8 cellular contexts compared by ENCODE assay signal in the genomic region with DNA sequence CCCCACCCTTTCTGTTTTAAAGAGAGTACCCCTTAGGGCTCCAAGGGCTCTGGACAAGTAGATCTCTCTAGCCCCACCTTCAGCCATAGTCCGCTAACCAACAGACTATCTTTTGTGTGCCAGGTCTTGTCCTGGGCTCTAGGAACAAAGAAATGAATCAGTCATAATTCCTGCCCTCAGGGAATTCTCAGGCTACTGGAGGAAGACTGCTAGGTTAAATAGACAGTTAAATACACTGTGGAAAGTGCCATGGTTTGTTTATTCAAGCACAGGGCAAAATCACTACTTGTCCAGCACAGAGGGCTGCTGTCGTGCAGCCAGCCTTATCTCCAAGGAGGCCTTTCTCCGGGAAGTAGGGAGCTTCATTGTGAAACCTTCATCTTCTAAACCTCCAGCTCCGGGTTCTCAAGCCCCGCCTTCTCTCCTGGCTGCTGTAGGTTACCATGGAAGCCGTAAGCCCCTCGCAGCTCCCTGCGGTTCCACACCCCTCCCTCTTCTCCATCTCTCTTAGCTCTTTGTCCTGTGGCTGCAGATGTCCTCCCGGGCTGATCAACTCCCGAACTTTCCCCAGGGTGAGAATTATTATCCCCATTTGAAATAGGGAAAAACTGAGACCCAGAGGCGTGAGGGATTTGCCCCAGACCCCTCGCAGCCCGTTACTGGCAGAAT. TPM values are rescaled to one million over a fixed set of nuclear protein-coding genes. Genes with fewer than 3 reads are reported as not detected.
DNase-seq lines count a peak whose midpoint lies in the region; FAIRE-seq and TF ChIP-seq lines count a peak whose summit lies in the region.

No MANE protein-coding gene starts in this region.

- H3K36me3 Mint-ChIP-seq in Calu3 (ENCODE audit: insufficient read depth, unreplicated experiment) (no peaks in the 10 kb centered on the region), mesothelial cell of epicardium (no peaks in the 10 kb centered on the region)

- no peaks in the 10 kb centered on the region for H3K27me3 Mint-ChIP-seq in Calu3 (ENCODE audit: unreplicated experiment)
- H3K27me3 Mint-ChIP-seq in mesothelial cell of epicardium (ENCODE audit: low read depth), result no peaks in the 10 kb centered on the region

- TF ChIP-seq POLR2A in lower leg skin (IDR thresholded peaks at IDR 0.05), result no peak

- H3K27me3 ChIP-seq in bronchial epithelial cell (ENCODE audit: control insufficient read depth, insufficient read depth, low read length), result no peaks in the 10 kb centered on the region

- no peaks in the 10 kb centered on the region for H3K36me3 ChIP-seq in bronchial epithelial cell (ENCODE audit: control insufficient read depth, insufficient read depth, low read length)

- intact Hi-C loops in Calu3 (cut with micrococcal nuclease; ENCODE audit: unreplicated experiment) (no loop called here), lower leg skin (cut with DNase I; ENCODE audit: low total_unique reads) (no loop called here)

- TF ChIP-seq CTCF in Calu3 (IDR thresholded peaks at IDR 0.05; ENCODE audit: unreplicated experiment) (no peak), bronchial epithelial cell (IDR thresholded peaks at IDR 0.05; ENCODE audit: insufficient read depth, low read length, severe bottlenecking) (no peak), mesothelial cell of epicardium (IDR thresholded peaks at IDR 0.05; ENCODE audit: unreplicated experiment) (no peak), lower leg skin (IDR thresholded peaks at IDR 0.05) (no peak)

- no TSS peak for BruUV-seq in Calu3 (replicated peaks; lab: Mats Ljungman, UMichigan)

- peak; percentile 52 for DNase-seq in Calu3
- DNase-seq in NCI-H1417 (lab: John Stamatoyannopoulos, UW), result peak; percentile 48 to 97 (median 90)
- DNase-seq in bronchial epithelial cell (ENCODE audit: low read depth), result peak; percentile 98
- DNase-seq in mesothelial cell of epicardium (ENCODE audit: low spot score in 2 of 2, unreplicated experiment in 2 of 2), result peak in 1 of 2 experiments; percentile 45
- DNase-seq in lower leg skin (ENCODE audit: low spot score in 2 of 2), result no peak
- no peak for DNase-seq in activated CD4-positive, alpha-beta T cell treated with anti-CD3 and anti-CD28 coated beads, Interleukin-2, amount 50 U/mL, for 48 hours
- no peak for DNase-seq in stimulated activated CD4-positive, alpha-beta T cell treated with anti-CD3 and anti-CD28 coated beads, Interleukin-4, amount 100 ng/mL, for 4 hours
- DNase-seq in medulla oblongata (ENCODE audit: extremely low spot score), result no peak

- H3K4me1 Mint-ChIP-seq in Calu3 (ENCODE audit: low read depth, unreplicated experiment) (peaks cover 11% of the 10 kb centered on the region), mesothelial cell of epicardium (peaks cover 33% of the 10 kb centered on the region)

- H3K4me3 Mint-ChIP-seq in Calu3 (ENCODE audit: low read depth, unreplicated experiment), result peak overlapping the region; percentile 44
- H3K4me3 Mint-ChIP-seq in mesothelial cell of epicardium, result peak overlapping the region; percentile 45

- no peak for FAIRE-seq in bronchial epithelial cell (lab: Jason Lieb, UNC)

- H3K9me3 Mint-ChIP-seq in Calu3 (ENCODE audit: low read depth, unreplicated experiment) (no peaks in the 10 kb centered on the region), mesothelial cell of epicardium (no peaks in the 10 kb centered on the region)

- 34 to 37% methylated on average over 13 of the region's 13 CpGs for WGBS in lower leg skin, 2 donors

- H3K27ac Mint-ChIP-seq in Calu3 (ENCODE audit: unreplicated experiment) (no peak overlapping the region), mesothelial cell of epicardium (peak overlapping the region; percentile 77)

- CTCF ChIA-PET in Calu3 (lab: Charles Lee), result interaction anchor here (0.5 to 1.3 kb wide), 3 partner anchors 224 to 641 kb away, joined by 3 read pairs; a partner anchor contains a TSS

- H3K4me3 ChIP-seq in bronchial epithelial cell (ENCODE audit: low read depth, low read length) (no peak overlapping the region), lower leg skin (ENCODE audit: low read depth, poor library complexity, severe bottlenecking) (no peak overlapping the region)

RNA-seq across cellular contexts. Expression of a gene that starts 29.8 kb away (rescaled TPM):
- total RNA-seq in Calu3 (2022) (not detected in 2 replicates), bronchial epithelial cell (not detected in 2 replicates), mesothelial cell of epicardium (0.99 to 1.4 TPM (median 1.4 TPM) in 3 replicates), lower leg skin (not detected)

RNA-seq across cellular contexts. Expression of a gene that starts 35.4 kb away (rescaled TPM):
- total RNA-seq in Calu3 (2022), result 42.4 and 43.0 TPM in 2 replicates
- total RNA-seq in bronchial epithelial cell, result 8.4 and 15.5 TPM in 2 replicates
- 21.5 to 23.5 TPM (median 21.7 TPM) in 3 replicates for total RNA-seq in mesothelial cell of epicardium
- total RNA-seq in lower leg skin, result 10 to 100 TPM in 2 of 4 donors, 1 to 10 TPM in 2; 7.2 to 17.5 (median 8.9) TPM

Comparison
In these comparisons a context has a peak if more than half of its experiments do, and no peak if none do; other contexts are left out.
1. DNase-seq: peak in Calu3 (single experiment), NCI-H1417 (3 of 3) and bronchial epithelial cell (single experiment); none in lower leg skin (0 of 2), activated CD4-positive, alpha-beta T cell treated with anti-CD3 and anti-CD28 coated beads, Interleukin-2, amount 50 U/mL, for 48 hours (0 of 2), stimulated activated CD4-positive, alpha-beta T cell treated with anti-CD3 and anti-CD28 coated beads, Interleukin-4, amount 100 ng/mL, for 4 hours (0 of 2) and medulla oblongata (single experiment).